25 cellular contexts compared by ENCODE assay signal in the genomic region with DNA sequence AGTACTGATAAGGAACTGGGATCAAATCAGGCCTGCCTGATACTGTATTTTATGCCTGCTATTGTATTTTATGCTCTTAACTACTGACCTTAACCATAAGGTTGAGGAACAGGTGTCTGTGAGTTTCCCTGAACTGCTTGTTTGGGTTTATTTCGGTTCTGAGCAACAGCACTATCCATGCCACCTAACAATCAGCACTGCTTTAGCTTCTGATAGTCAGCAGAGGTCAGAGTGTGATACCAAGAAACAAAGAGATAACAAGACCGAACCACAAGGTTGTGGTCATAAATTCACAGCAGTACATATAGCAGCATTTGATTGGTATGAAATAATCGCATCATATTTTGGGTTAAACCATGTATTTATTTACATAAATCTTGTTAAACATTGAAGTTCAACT.
"Had no signal": no experiment of that assay in that cellular context is flagged by ENCODE, and none has a peak within 500 bp of the region (broad histone marks: within the 10 kb centered on the region; RNA-seq: fewer than 3 reads in every experiment).

No MANE protein-coding gene starts in this region.

- H3K9me3 Mint-ChIP-seq: nephron had no signal

- H3K4me3 Mint-ChIP-seq: memory B cell; mesothelial cell of epicardium; naive B cell; nephron; stimulated activated effector memory CD8-positive, alpha-beta T cell treated with anti-CD3 and anti-CD28 coated beads, Interleukin-12 subunit alpha, Interleukin-12 subunit beta, amount 100 ng/mL, for 72 hours had no signal

- H3K36me3 ChIP-seq: gastrocnemius medialis, prostate gland, right atrium auricular region, thoracic aorta, tibial nerve, upper lobe of left lung had no signal

- H3K9me3 ChIP-seq: gastrocnemius medialis, mucosa of descending colon, prostate gland, thoracic aorta, tibial nerve, upper lobe of left lung had no signal

- H3K36me3 Mint-ChIP-seq: memory B cell; mesothelial cell of epicardium; naive B cell; stimulated activated effector memory CD8-positive, alpha-beta T cell treated with anti-CD3 and anti-CD28 coated beads, Interleukin-12 subunit alpha, Interleukin-12 subunit beta, amount 100 ng/mL, for 72 hours had no signal

- DNase-seq: dorsolateral prefrontal cortex; effector CD4-positive, alpha-beta T cell; foreskin fibroblast; gastrocnemius medialis; head of caudate nucleus; mucosa of descending colon; naive B cell; nucleus accumbens; stimulated activated CD4-positive, alpha-beta T cell treated with anti-CD3 and anti-CD28 coated beads, Interleukin-2, amount 100 ng/mL, for 24 hours; stimulated activated CD4-positive, alpha-beta T cell treated with anti-CD3 and anti-CD28 coated beads, Interleukin-4, amount 100 ng/mL, for 24 hours; stimulated activated naive CD8-positive, alpha-beta T cell treated with anti-CD3 and anti-CD28 coated beads, Interleukin-15, Interleukin-2, amounts not matched to agents 100 U/mL and 50 U/mL, for 24 hours; substantia nigra; upper lobe of left lung had no signal

- H3K27me3 Mint-ChIP-seq: memory B cell, naive B cell had no signal

- H3K4me3 ChIP-seq: dorsolateral prefrontal cortex, gastrocnemius medialis, lung, mucosa of descending colon, prostate gland, right atrium auricular region, thoracic aorta, tibial nerve, upper lobe of left lung had no signal

- ATAC-seq: esophagus mucosa; gastrocnemius medialis; mucosa of descending colon; sciatic nerve; stimulated activated effector memory CD8-positive, alpha-beta T cell treated with anti-CD3 and anti-CD28 coated beads, Interleukin-12 subunit alpha, Interleukin-12 subunit beta, amount 100 ng/mL, for 72 hours; stimulated activated naive CD8-positive, alpha-beta T cell treated with anti-CD3 and anti-CD28 coated beads, Interleukin-15, Interleukin-2, amounts not matched to agents 100 U/mL and 50 U/mL, for 24 hours had no signal

- H3K4me1 ChIP-seq: gastrocnemius medialis, prostate gland, right atrium auricular region, tibial nerve, upper lobe of left lung had no signal

- H3K4me1 Mint-ChIP-seq: memory B cell; mesothelial cell of epicardium; naive B cell; nephron; stimulated activated effector memory CD8-positive, alpha-beta T cell treated with anti-CD3 and anti-CD28 coated beads, Interleukin-12 subunit alpha, Interleukin-12 subunit beta, amount 100 ng/mL, for 72 hours had no signal

- H3K27me3 ChIP-seq: gastrocnemius medialis, right atrium auricular region, tibial nerve, upper lobe of left lung had no signal

- H3K27ac ChIP-seq: dorsolateral prefrontal cortex, epithelial cell of prostate, gastrocnemius medialis, prostate gland, right atrium auricular region, thoracic aorta, tibial nerve, upper lobe of left lung had no signal

- H3K27ac Mint-ChIP-seq: memory B cell; mesothelial cell of epicardium; nephron; stimulated activated effector memory CD8-positive, alpha-beta T cell treated with anti-CD3 and anti-CD28 coated beads, Interleukin-12 subunit alpha, Interleukin-12 subunit beta, amount 100 ng/mL, for 72 hours had no signal
